ENCODE assay signal across 8 cellular contexts in the genomic region with DNA sequence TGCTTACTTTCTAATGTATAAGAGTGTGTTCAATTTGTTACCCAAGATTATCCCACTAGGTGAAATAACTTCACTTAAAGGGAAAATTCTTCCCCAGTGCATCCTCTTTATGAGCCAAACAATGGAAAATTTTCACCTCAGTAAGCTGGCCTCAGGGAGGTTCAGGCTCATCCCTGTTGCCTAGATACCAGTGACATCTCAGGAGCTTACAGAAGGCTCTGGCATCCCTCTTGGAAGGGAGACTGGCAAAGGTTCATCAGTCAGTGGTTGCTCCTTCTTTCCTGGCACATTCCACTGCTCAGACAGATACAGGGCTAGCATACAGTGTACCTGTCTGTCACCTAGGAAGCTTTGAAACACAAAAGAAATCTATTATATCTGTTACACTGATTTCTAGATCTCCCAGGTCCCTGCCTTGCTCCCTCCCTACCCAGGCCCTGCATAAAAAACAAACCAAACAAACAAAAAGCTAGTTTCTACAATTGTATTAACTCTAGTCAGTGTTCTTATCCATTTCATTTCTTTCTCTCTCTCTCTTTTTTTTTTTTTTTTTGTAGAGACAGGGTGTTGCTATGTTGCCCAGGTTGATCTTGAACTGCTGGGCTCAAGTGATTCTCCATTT. TPM values are rescaled to one million over a fixed set of nuclear protein-coding genes. Genes with fewer than 3 reads are reported as not detected.
A peak's percentile ranks its signal among the peaks of the same experiment; 100 is the strongest.
DNase-seq lines count a peak whose midpoint lies in the region; ATAC-seq and TF ChIP-seq lines count a peak whose summit lies in the region.

No MANE protein-coding gene starts in this region.

- no peaks in the 10 kb centered on the region for H3K27me3 ChIP-seq in heart left ventricle
- no peaks in the 10 kb centered on the region for H3K27me3 ChIP-seq in transverse colon

- TF ChIP-seq EP300 in transverse colon (IDR thresholded peaks at IDR 0.05; ENCODE audit: low read depth), result no peak

- intact Hi-C loops in heart left ventricle (cut with DNase I), result no loop called here
- intact Hi-C loops in cardiac septum (cut with DNase I), result no loop called here
- intact Hi-C loops in transverse colon (cut with DNase I; ENCODE audit: low total_unique reads), result no loop called here

- no peaks in the 10 kb centered on the region for H3K9me3 Mint-ChIP-seq in activated naive CD8-positive, alpha-beta T cell treated with anti-CD3 and anti-CD28 coated beads, Interleukin-2, amount 10 ng/mL, durations not matched to agents 7 days and 5 days

- peak overlapping the region; percentile 98 for H3K27ac Mint-ChIP-seq in activated naive CD8-positive, alpha-beta T cell treated with anti-CD3 and anti-CD28 coated beads, Interleukin-2, amount 10 ng/mL, durations not matched to agents 7 days and 5 days

- H3K9me3 ChIP-seq in heart left ventricle (no peaks in the 10 kb centered on the region), transverse colon (no peaks in the 10 kb centered on the region)

- peaks cover 0 to 48% (median 37%) of the 10 kb centered on the region in 9 donors for H3K36me3 ChIP-seq in heart left ventricle
- peaks cover 0 to 12% (median 3%) of the 10 kb centered on the region in 4 donors for H3K36me3 ChIP-seq in transverse colon

- H3K4me1 ChIP-seq in heart left ventricle (peaks cover 0 to 54% (median 38%) of the 10 kb centered on the region in 12 donors), transverse colon (peaks cover 12 to 75% (median 50%) of the 10 kb centered on the region in 4 donors)

- in situ Hi-C loops in transverse colon (cut with MboI; ENCODE audit: low pct_ligation_motif_present in 1 of 4, low pct_unique_long_range_greater_than_20kb in 1 of 4, low sequenced_read_pairs in 3 of 4), result no loop called here

- H3K36me3 Mint-ChIP-seq in activated naive CD8-positive, alpha-beta T cell treated with anti-CD3 and anti-CD28 coated beads, Interleukin-2, amount 10 ng/mL, durations not matched to agents 7 days and 5 days, result peaks cover 24% of the 10 kb centered on the region

- ATAC-seq in heart left ventricle, result peak in 1 of 4 donors; percentile 31
- ATAC-seq in activated naive CD8-positive, alpha-beta T cell treated with anti-CD3 and anti-CD28 coated beads, Interleukin-2, amount 10 ng/mL, durations not matched to agents 7 days and 5 days (ENCODE audit: low read depth), result no peak
- no peak for ATAC-seq in GM21786 (IDR thresholded peaks at IDR 0.05; ENCODE audit: unreplicated experiment)
- ATAC-seq in GM18517 (IDR thresholded peaks at IDR 0.05; ENCODE audit: unreplicated experiment), result no peak

- peak overlapping the region; percentile 99 for H3K4me3 Mint-ChIP-seq in activated naive CD8-positive, alpha-beta T cell treated with anti-CD3 and anti-CD28 coated beads, Interleukin-2, amount 10 ng/mL, durations not matched to agents 7 days and 5 days

- H3K27me3 Mint-ChIP-seq in activated naive CD8-positive, alpha-beta T cell treated with anti-CD3 and anti-CD28 coated beads, Interleukin-2, amount 10 ng/mL, durations not matched to agents 7 days and 5 days, result peaks cover 13% of the 10 kb centered on the region

- H3K4me3 ChIP-seq in heart left ventricle (peak overlapping the region in 8 of 12 donors; percentile 70 to 98 (median 79)), transverse colon (peak overlapping the region in 2 of 4 donors; percentile 81 to 82)

- DNase-seq in heart left ventricle (peak in 1 of 5 donors; percentile 18), cardiac septum (ENCODE audit: low spot score) (no peak), iPS-NIHi11 (ENCODE audit: low spot score) (peak; percentile 29), transverse colon (no peak), SK-N-DZ (ENCODE audit: low spot score) (no peak)
- no peak for DNase-seq in activated naive CD8-positive, alpha-beta T cell treated with anti-CD3 and anti-CD28 coated beads, Interleukin-2, amount 10 ng/mL, durations not matched to agents 7 days and 5 days

- peaks cover 26% of the 10 kb centered on the region for H3K4me1 Mint-ChIP-seq in activated naive CD8-positive, alpha-beta T cell treated with anti-CD3 and anti-CD28 coated beads, Interleukin-2, amount 10 ng/mL, durations not matched to agents 7 days and 5 days

- no peak for TF ChIP-seq CTCF in heart left ventricle (IDR thresholded peaks at IDR 0.05)
- no peak for TF ChIP-seq CTCF in transverse colon (IDR thresholded peaks at IDR 0.05)

- peak overlapping the region in 2 of 12 donors; percentile 88 for H3K27ac ChIP-seq in heart left ventricle
- H3K27ac ChIP-seq in transverse colon, result peak overlapping the region; percentile 40 to 93 (median 92)

- TF ChIP-seq POLR2A in heart left ventricle (IDR thresholded peaks at IDR 0.05) (no peak), transverse colon (IDR thresholded peaks at IDR 0.05) (no peak)

- POLR2A ChIA-PET in activated naive CD8-positive, alpha-beta T cell treated with anti-CD3 and anti-CD28 coated beads, Interleukin-2, amount 10 ng/mL, durations not matched to agents 7 days and 5 days (lab: Charles Lee), result interaction anchor here (0.6 to 3.0 kb wide), 6 partner anchors 25 to 292 kb away, joined by 3 to 12 read pairs (median 3); partner anchors contain the start of genes ARIH2, SLC25A20, UQCRC1 and WDR6

RNA-seq across cellular contexts. Expression of gene IP6K2, which starts 1.7 kb away (rescaled TPM):
- total RNA-seq in heart left ventricle (10 to 100 TPM; 14.1 to 35.5 (median 25.6) TPM), cardiac septum (23.9 TPM), transverse colon (100 to 1,000 TPM; 169 to 255 (median 225) TPM)
- 10 to 100 TPM; 33.4 to 42.7 TPM for polyA plus RNA-seq in heart left ventricle
- total RNA-seq in activated naive CD8-positive, alpha-beta T cell treated with anti-CD3 and anti-CD28 coated beads, Interleukin-2, amount 10 ng/mL, durations not matched to agents 7 days and 5 days, result 10 to 100 TPM; 68.4 to 72.0 TPM
- 101 and 123 TPM in 2 replicates for polyA plus RNA-seq in SK-N-DZ (2014; cell fraction: cytosol; rRNA removed)
- 249 and 251 TPM in 2 replicates for polyA plus RNA-seq in SK-N-DZ (2014; cell fraction: nucleus; rRNA removed)

RNA-seq across cellular contexts. Expression of gene NCKIPSD, which starts 29.6 kb away (rescaled TPM):
- total RNA-seq in heart left ventricle (10 to 100 TPM in 7 of 9 donors, 1 to 10 TPM in 2; 9.8 to 47.6 (median 14.7) TPM), cardiac septum (22.5 TPM), transverse colon (10 to 100 TPM; 42.3 to 74.6 (median 49.2) TPM)
- 10 to 100 TPM; 11.5 to 16.9 TPM for polyA plus RNA-seq in heart left ventricle
- total RNA-seq in activated naive CD8-positive, alpha-beta T cell treated with anti-CD3 and anti-CD28 coated beads, Interleukin-2, amount 10 ng/mL, durations not matched to agents 7 days and 5 days, result 10 to 100 TPM; 46.9 to 48.7 TPM
- 22.7 and 24.0 TPM in 2 replicates for polyA plus RNA-seq in SK-N-DZ (2014; cell fraction: cytosol; rRNA removed)
- 52.4 and 62.8 TPM in 2 replicates for polyA plus RNA-seq in SK-N-DZ (2014; cell fraction: nucleus; rRNA removed)

RNA-seq across cellular contexts. Expression of gene CELSR3, which starts 52.6 kb away (rescaled TPM):
- total RNA-seq in heart left ventricle, result under 1 TPM; 0.10 to 0.36 (median 0.19) TPM
- under 1 TPM; 0.18 to 0.23 TPM for polyA plus RNA-seq in heart left ventricle
- total RNA-seq in cardiac septum, result 0.22 TPM
- 10 to 100 TPM; 15.6 to 16.2 TPM for total RNA-seq in activated naive CD8-positive, alpha-beta T cell treated with anti-CD3 and anti-CD28 coated beads, Interleukin-2, amount 10 ng/mL, durations not matched to agents 7 days and 5 days
- 10 to 100 TPM in 1 of 4 donors, 1 to 10 TPM in 3; 1.2 to 15.0 (median 3.9) TPM for total RNA-seq in transverse colon
- polyA plus RNA-seq in SK-N-DZ (2014; cell fraction: cytosol; rRNA removed), result 3.2 and 4.4 TPM in 2 replicates
- 16.3 and 18.2 TPM in 2 replicates for polyA plus RNA-seq in SK-N-DZ (2014; cell fraction: nucleus; rRNA removed)
